ENCODE assay signal across 1 cellular context in genomic region chr14:77033622-77034521, GRCh38.
A peak's percentile ranks its signal among the peaks of the same experiment; 100 is the strongest.
TF ChIP-seq lines count a peak whose summit lies in the region.

No MANE protein-coding gene starts in this region.

TF ChIP-seq in HepG2, 621 proteins besides CTCF, POLR2A, EP300 and RAD21 (continued from another document and continues in another):
- TF ChIP-seq, protein P1, sequence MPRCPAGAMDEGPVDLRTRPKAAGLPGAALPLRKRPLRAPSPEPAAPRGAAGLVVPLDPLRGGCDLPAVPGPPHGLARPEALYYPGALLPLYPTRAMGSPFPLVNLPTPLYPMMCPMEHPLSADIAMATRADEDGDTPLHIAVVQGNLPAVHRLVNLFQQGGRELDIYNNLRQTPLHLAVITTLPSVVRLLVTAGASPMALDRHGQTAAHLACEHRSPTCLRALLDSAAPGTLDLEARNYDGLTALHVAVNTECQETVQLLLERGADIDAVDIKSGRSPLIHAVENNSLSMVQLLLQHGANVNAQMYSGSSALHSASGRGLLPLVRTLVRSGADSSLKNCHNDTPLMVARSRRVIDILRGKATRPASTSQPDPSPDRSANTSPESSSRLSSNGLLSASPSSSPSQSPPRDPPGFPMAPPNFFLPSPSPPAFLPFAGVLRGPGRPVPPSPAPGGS (CRISPR knock-in tag; IDR thresholded peaks at IDR 0.05): 0 out of 2 replicates have a peak, but pooled peaks have one; percentile 61
- TF ChIP-seq, protein P2, sequence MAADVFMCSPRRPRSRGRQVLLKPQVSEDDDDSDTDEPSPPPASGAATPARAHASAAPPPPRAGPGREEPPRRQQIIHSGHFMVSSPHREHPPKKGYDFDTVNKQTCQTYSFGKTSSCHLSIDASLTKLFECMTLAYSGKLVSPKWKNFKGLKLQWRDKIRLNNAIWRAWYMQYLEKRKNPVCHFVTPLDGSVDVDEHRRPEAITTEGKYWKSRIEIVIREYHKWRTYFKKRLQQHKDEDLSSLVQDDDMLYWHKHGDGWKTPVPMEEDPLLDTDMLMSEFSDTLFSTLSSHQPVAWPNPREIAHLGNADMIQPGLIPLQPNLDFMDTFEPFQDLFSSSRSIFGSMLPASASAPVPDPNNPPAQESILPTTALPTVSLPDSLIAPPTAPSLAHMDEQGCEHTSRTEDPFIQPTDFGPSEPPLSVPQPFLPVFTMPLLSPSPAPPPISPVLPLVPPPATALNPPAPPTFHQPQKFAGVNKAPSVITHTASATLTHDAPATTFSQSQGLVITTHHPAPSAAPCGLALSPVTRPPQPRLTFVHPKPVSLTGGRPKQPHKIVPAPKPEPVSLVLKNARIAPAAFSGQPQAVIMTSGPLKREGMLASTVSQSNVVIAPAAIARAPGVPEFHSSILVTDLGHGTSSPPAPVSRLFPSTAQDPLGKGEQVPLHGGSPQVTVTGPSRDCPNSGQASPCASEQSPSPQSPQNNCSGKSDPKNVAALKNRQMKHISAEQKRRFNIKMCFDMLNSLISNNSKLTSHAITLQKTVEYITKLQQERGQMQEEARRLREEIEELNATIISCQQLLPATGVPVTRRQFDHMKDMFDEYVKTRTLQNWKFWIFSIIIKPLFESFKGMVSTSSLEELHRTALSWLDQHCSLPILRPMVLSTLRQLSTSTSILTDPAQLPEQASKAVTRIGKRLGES (CRISPR knock-in tag; IDR thresholded peaks at IDR 0.05; ENCODE audit: borderline replicate concordance): no peak
- peak; percentile 70 for TF ChIP-seq POLR2G (IDR thresholded peaks at IDR 0.05; ENCODE audit: low read depth, low read length)
- peak; percentile 59; the same call in 1 of the 2 replicates for TF ChIP-seq SP4 (CRISPR knock-in tag; IDR thresholded peaks at IDR 0.05)
- TF ChIP-seq, protein P3, sequence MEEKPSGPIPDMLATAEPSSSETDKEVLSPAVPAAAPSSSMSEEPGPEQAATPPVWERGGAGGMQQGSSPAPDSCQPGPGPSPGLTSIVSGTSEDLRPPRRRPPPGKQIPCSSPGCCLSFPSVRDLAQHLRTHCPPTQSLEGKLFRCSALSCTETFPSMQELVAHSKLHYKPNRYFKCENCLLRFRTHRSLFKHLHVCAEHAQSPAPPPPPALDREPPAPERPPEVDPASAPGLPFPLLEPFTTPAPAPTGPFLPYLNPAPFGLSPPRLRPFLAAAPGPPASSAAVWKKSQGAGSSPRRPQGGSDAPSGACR (CRISPR knock-in tag; IDR thresholded peaks at IDR 0.05): 0 out of 2 replicates have a peak, but pooled peaks have one; percentile 29
- TF ChIP-seq ZNF292 (CRISPR knock-in tag; IDR thresholded peaks at IDR 0.05; ENCODE audit: borderline replicate concordance, low read depth): 0 out of 2 replicates have a peak, but pooled peaks have one; percentile 21
- 0 out of 2 replicates have a peak, but pooled peaks have one; percentile 19 for TF ChIP-seq YEATS2 (CRISPR knock-in tag; IDR thresholded peaks at IDR 0.05; ENCODE audit: borderline replicate concordance)
- peak; percentile 63; the same call in 1 of the 2 replicates for TF ChIP-seq HNRNPL (IDR thresholded peaks at IDR 0.05; ENCODE audit: low read depth, low read length)
- TF ChIP-seq HNRNPK (IDR thresholded peaks at IDR 0.05; ENCODE audit: low read depth, low read length, poor library complexity, severe bottlenecking): peak; percentile 74
- no peak for TF ChIP-seq SAFB2 (CRISPR knock-in tag; IDR thresholded peaks at IDR 0.05; ENCODE audit: borderline replicate concordance, low read depth)
- TF ChIP-seq, protein P4, sequence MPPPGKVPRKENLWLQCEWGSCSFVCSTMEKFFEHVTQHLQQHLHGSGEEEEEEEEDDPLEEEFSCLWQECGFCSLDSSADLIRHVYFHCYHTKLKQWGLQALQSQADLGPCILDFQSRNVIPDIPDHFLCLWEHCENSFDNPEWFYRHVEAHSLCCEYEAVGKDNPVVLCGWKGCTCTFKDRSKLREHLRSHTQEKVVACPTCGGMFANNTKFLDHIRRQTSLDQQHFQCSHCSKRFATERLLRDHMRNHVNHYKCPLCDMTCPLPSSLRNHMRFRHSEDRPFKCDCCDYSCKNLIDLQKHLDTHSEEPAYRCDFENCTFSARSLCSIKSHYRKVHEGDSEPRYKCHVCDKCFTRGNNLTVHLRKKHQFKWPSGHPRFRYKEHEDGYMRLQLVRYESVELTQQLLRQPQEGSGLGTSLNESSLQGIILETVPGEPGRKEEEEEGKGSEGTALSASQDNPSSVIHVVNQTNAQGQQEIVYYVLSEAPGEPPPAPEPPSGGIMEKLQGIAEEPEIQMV (CRISPR knock-in tag; IDR thresholded peaks at IDR 0.05; ENCODE audit: low read depth): no peak
- no peak for TF ChIP-seq SUZ12 (IDR thresholded peaks at IDR 0.05; ENCODE audit: low read depth, low read length)
- 0 out of 2 replicates have a peak, but pooled peaks have one; percentile 53 for TF ChIP-seq KLF12 (CRISPR knock-in tag; IDR thresholded peaks at IDR 0.05; ENCODE audit: borderline replicate concordance)
- peak; percentile 12 for TF ChIP-seq TAF1 (CRISPR knock-in tag; IDR thresholded peaks at IDR 0.05)
- no peak for TF ChIP-seq ZNF17 (CRISPR knock-in tag; IDR thresholded peaks at IDR 0.05)
- no peak for TF ChIP-seq ZNF460 (CRISPR knock-in tag; IDR thresholded peaks at IDR 0.05; ENCODE audit: borderline replicate concordance)
- TF ChIP-seq ZNF746 (CRISPR knock-in tag; IDR thresholded peaks at IDR 0.05): peak; percentile 98
- peak; percentile 7; the same call in 1 of the 2 replicates for TF ChIP-seq STAG1 (CRISPR knock-in tag; IDR thresholded peaks at IDR 0.05)
- no peak for TF ChIP-seq ZFP62 (CRISPR knock-in tag; IDR thresholded peaks at IDR 0.05)
- TF ChIP-seq, protein P5, sequence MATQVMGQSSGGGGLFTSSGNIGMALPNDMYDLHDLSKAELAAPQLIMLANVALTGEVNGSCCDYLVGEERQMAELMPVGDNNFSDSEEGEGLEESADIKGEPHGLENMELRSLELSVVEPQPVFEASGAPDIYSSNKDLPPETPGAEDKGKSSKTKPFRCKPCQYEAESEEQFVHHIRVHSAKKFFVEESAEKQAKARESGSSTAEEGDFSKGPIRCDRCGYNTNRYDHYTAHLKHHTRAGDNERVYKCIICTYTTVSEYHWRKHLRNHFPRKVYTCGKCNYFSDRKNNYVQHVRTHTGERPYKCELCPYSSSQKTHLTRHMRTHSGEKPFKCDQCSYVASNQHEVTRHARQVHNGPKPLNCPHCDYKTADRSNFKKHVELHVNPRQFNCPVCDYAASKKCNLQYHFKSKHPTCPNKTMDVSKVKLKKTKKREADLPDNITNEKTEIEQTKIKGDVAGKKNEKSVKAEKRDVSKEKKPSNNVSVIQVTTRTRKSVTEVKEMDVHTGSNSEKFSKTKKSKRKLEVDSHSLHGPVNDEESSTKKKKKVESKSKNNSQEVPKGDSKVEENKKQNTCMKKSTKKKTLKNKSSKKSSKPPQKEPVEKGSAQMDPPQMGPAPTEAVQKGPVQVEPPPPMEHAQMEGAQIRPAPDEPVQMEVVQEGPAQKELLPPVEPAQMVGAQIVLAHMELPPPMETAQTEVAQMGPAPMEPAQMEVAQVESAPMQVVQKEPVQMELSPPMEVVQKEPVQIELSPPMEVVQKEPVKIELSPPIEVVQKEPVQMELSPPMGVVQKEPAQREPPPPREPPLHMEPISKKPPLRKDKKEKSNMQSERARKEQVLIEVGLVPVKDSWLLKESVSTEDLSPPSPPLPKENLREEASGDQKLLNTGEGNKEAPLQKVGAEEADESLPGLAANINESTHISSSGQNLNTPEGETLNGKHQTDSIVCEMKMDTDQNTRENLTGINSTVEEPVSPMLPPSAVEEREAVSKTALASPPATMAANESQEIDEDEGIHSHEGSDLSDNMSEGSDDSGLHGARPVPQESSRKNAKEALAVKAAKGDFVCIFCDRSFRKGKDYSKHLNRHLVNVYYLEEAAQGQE (IDR thresholded peaks at IDR 0.05; ENCODE audit: borderline replicate concordance in 1 of 2, low read depth in 1 of 2, low read length in 2 of 2): no peak; a peak in 1 of 4 replicates
- TF ChIP-seq ZFP36 (IDR thresholded peaks at IDR 0.05; ENCODE audit: borderline replicate concordance, low read depth, low read length, partially characterized antibody): no peak
- TF ChIP-seq ZNF792 (CRISPR knock-in tag; IDR thresholded peaks at IDR 0.05): no peak
- no peak for TF ChIP-seq ZBTB38 (CRISPR knock-in tag; IDR thresholded peaks at IDR 0.05)
- peak; percentile 73; the same call in 1 of the 2 replicates for TF ChIP-seq RELA (CRISPR knock-in tag; IDR thresholded peaks at IDR 0.05)
- TF ChIP-seq ZNF773 (CRISPR knock-in tag; IDR thresholded peaks at IDR 0.05; ENCODE audit: borderline replicate concordance): no peak
- 0 out of 2 replicates have a peak, but pooled peaks have one; percentile 37 for TF ChIP-seq TFDP2 (CRISPR knock-in tag; IDR thresholded peaks at IDR 0.05)
- TF ChIP-seq ZNF354B (CRISPR knock-in tag; IDR thresholded peaks at IDR 0.05): no peak
- no peak for TF ChIP-seq ERF (CRISPR knock-in tag; IDR thresholded peaks at IDR 0.05)
- no peak for TF ChIP-seq FOXO4 (CRISPR knock-in tag; conservative IDR thresholded peaks at IDR 0.05)
- TF ChIP-seq SCMH1 (CRISPR knock-in tag; IDR thresholded peaks at IDR 0.05; ENCODE audit: borderline replicate concordance): no peak
- no peak; the same call in none of the 2 replicates for TF ChIP-seq ZNF331 (CRISPR knock-in tag; IDR thresholded peaks at IDR 0.05)
- peak; percentile 41 for TF ChIP-seq RBM39 (IDR thresholded peaks at IDR 0.05; ENCODE audit: low read depth, low read length, poor library complexity, severe bottlenecking)
- TF ChIP-seq BRCA1 (CRISPR knock-in tag; IDR thresholded peaks at IDR 0.05): no peak
- TF ChIP-seq, protein P6, sequence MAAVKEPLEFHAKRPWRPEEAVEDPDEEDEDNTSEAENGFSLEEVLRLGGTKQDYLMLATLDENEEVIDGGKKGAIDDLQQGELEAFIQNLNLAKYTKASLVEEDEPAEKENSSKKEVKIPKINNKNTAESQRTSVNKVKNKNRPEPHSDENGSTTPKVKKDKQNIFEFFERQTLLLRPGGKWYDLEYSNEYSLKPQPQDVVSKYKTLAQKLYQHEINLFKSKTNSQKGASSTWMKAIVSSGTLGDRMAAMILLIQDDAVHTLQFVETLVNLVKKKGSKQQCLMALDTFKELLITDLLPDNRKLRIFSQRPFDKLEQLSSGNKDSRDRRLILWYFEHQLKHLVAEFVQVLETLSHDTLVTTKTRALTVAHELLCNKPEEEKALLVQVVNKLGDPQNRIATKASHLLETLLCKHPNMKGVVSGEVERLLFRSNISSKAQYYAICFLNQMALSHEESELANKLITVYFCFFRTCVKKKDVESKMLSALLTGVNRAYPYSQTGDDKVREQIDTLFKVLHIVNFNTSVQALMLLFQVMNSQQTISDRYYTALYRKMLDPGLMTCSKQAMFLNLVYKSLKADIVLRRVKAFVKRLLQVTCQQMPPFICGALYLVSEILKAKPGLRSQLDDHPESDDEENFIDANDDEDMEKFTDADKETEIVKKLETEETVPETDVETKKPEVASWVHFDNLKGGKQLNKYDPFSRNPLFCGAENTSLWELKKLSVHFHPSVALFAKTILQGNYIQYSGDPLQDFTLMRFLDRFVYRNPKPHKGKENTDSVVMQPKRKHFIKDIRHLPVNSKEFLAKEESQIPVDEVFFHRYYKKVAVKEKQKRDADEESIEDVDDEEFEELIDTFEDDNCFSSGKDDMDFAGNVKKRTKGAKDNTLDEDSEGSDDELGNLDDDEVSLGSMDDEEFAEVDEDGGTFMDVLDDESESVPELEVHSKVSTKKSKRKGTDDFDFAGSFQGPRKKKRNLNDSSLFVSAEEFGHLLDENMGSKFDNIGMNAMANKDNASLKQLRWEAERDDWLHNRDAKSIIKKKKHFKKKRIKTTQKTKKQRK (IDR thresholded peaks at IDR 0.05; ENCODE audit: low read length): no peak
- TF ChIP-seq POLR2AphosphoS5 (IDR thresholded peaks at IDR 0.05; ENCODE audit: low read depth, low read length): peak; percentile 28; the same call in 1 of the 2 replicates
- TF ChIP-seq, protein P7, sequence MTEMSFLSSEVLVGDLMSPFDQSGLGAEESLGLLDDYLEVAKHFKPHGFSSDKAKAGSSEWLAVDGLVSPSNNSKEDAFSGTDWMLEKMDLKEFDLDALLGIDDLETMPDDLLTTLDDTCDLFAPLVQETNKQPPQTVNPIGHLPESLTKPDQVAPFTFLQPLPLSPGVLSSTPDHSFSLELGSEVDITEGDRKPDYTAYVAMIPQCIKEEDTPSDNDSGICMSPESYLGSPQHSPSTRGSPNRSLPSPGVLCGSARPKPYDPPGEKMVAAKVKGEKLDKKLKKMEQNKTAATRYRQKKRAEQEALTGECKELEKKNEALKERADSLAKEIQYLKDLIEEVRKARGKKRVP (CRISPR knock-in tag; IDR thresholded peaks at IDR 0.05): no peak
- TF ChIP-seq SOX13 (IDR thresholded peaks at IDR 0.05): 0 out of 2 replicates have a peak, but pooled peaks have one; percentile 34
- peak in 1 of 2 experiments; percentile 80; a peak in 2 of 4 replicates for TF ChIP-seq SOX13 (CRISPR knock-in tag; conservative IDR thresholded peaks at IDR 0.05 in 1 of 2, IDR thresholded peaks at IDR 0.05 in 1 of 2)
- 0 out of 2 replicates have a peak, but pooled peaks have one; percentile 13 for TF ChIP-seq ZNF768 (CRISPR knock-in tag; IDR thresholded peaks at IDR 0.05)
- TF ChIP-seq ONECUT2 (CRISPR knock-in tag; IDR thresholded peaks at IDR 0.05): no peak
- TF ChIP-seq MXD3 (CRISPR knock-in tag; IDR thresholded peaks at IDR 0.05): peak; percentile 18; the same call in 1 of the 2 replicates
- TF ChIP-seq MYC (CRISPR knock-in tag; IDR thresholded peaks at IDR 0.05; ENCODE audit: borderline replicate concordance): no peak
